Comparison of ENCODE assay signal across 27 cellular contexts in the genomic region with DNA sequence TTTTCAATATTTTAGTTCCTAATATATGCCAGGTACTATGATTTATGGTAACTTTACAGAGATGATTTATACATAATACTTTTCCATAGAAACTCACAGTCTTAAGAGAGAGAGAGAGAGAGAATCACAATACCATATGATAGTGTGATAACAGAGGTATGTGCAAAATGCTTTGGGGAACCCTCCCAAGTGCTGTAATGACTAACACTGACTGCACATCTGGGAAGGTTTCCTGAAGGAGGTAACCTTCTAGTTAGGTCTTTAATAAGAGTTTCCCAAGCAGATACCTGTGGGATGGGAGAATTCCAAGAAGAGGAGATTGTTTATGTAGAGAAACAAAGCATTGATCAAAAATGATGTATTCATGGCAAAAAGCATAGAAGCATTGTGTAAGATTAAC. TPM values are rescaled to one million over a fixed set of nuclear protein-coding genes. Genes with fewer than 3 reads are reported as not detected.
"Had no signal": no experiment of that assay in that cellular context is flagged by ENCODE, and none has a peak within 500 bp of the region (broad histone marks: within the 10 kb centered on the region; RNA-seq: fewer than 3 reads in every experiment).

No MANE protein-coding gene starts in this region.

- ATAC-seq: activated CD8-positive, alpha-beta T cell treated with anti-CD3 and anti-CD28 coated beads for 36 hours; activated T-cell treated with anti-CD3 and anti-CD28 coated beads, Interleukin-2, amount 50 U/mL, for 4 hours; activated T-helper 17 cell treated with anti-CD3 and anti-CD28 coated beads, Interleukin-2, amount 50 U/mL, for 72 hours; heart right ventricle; left ventricle myocardium superior; psoas muscle; stimulated activated naive B cell treated with anti-CD40 and anti-IgM and Interleukin-4, amounts not matched to agents 10 μg/mL and 1 μg/mL and 100 μg/mL, for 72 hours had no signal

- H3K4me3 ChIP-seq: colonic mucosa, heart right ventricle, psoas muscle, sigmoid colon, stomach, thyroid gland had no signal

- DNase-seq: activated B cell treated with CpG ODN at 0.5 μM for 24 hours; activated CD4-positive, alpha-beta T cell treated with anti-CD3 and anti-CD28 coated beads, Interleukin-2, amount 50 U/mL, for 1 hour; activated CD8-positive, alpha-beta T cell treated with anti-CD3 and anti-CD28 coated beads for 36 hours; activated gamma-delta T cell treated with Interleukin-2 at 50 U/mL for 16 hours; activated naive CD4-positive, alpha-beta T cell treated with anti-CD3 and anti-CD28 coated beads, Interleukin-2, amount 50 U/mL, for 16 hours; activated T-cell treated with anti-CD3 and anti-CD28 coated beads, Interleukin-2, amount 50 U/mL, for 4 hours; cerebellar nuclear complex; colonic mucosa; effector CD8-positive, alpha-beta T cell; erythroblast; foreskin fibroblast; heart right ventricle; left ventricle myocardium superior; naive B cell; psoas muscle; sigmoid colon; small intestine; stimulated activated CD4-positive, alpha-beta T cell treated with anti-CD3 and anti-CD28 coated beads, Interleukin-1b, Interleukin-23, amount 100 ng/mL, for 48 hours; stimulated activated naive B cell treated with anti-CD40 and anti-IgM and Interleukin-4, amounts not matched to agents 10 μg/mL and 1 μg/mL and 100 μg/mL, for 72 hours; stomach; T-helper 2 cell; thyroid gland had no signal

RNA-seq across cellular contexts. Expression of a gene that starts 58.0 kb away (rescaled TPM):
- total RNA-seq: activated B cell treated with CpG ODN at 0.5 μM for 24 hours; activated CD8-positive, alpha-beta T cell treated with anti-CD3 and anti-CD28 coated beads for 36 hours; activated T-cell treated with anti-CD3 and anti-CD28 coated beads, Interleukin-2, amount 50 U/mL, for 4 hours; colonic mucosa; dermis microvascular lymphatic vessel endothelial cell; glomerular endothelial cell; lung microvascular endothelial cell; sigmoid colon; stomach; thyroid gland; ureter had no signal
